ENCODE assay signal across 9 cellular contexts in genomic region chr6:37432916-37433656, GRCh38. TPM values are rescaled to one million over a fixed set of nuclear protein-coding genes. Genes with fewer than 3 reads are reported as not detected.
DNase-seq lines count a peak whose midpoint lies in the region; ATAC-seq, FAIRE-seq and TF ChIP-seq lines count a peak whose summit lies in the region.
"Had no signal": no experiment of that assay in that cellular context is flagged by ENCODE, and none has a peak within 500 bp of the region (broad histone marks: within the 10 kb centered on the region; RNA-seq: fewer than 3 reads in every experiment).

CMTR1 (plus strand) TSS chr6:37433221; CDS start chr6:37435630, 2,409 bp downstream.

- no peak for TF ChIP-seq CTCF in chondrocyte (IDR thresholded peaks at IDR 0.05)
- TF ChIP-seq CTCF in kidney (IDR thresholded peaks at IDR 0.05; ENCODE audit: borderline replicate concordance, extremely low read depth, insufficient read depth) = peak; percentile 10

- H3K36me3 ChIP-seq in kidney (ENCODE audit: control insufficient read depth in 1 of 2, insufficient read depth in 2 of 2, low read length in 2 of 2) = peaks cover 10 to 17% of the 10 kb centered on the region in 2 donors

- H3K9me3 Mint-ChIP-seq in chondrocyte (ENCODE audit: low read depth) = peaks cover 5% of the 10 kb centered on the region

- peaks cover 9 to 10% of the 10 kb centered on the region in 2 donors for H3K4me1 ChIP-seq in kidney (ENCODE audit: control insufficient read depth in 1 of 2, insufficient read depth in 1 of 2, low read depth in 1 of 2, low read length in 2 of 2)

- H3K9ac ChIP-seq in kidney (ENCODE audit: low read length in 2 of 2) = peak within 1 kb of the TSS; percentile 38 to 96

- H3K4me1 Mint-ChIP-seq in chondrocyte (ENCODE audit: low read depth) = peaks cover 25% of the 10 kb centered on the region

- H3K27me3 Mint-ChIP-seq in chondrocyte (ENCODE audit: low read depth) = peaks cover 4% of the 10 kb centered on the region

- peak within 1 kb of the TSS; percentile 84 for H3K4me3 Mint-ChIP-seq in chondrocyte (ENCODE audit: unreplicated experiment)

- peaks cover 9% of the 10 kb centered on the region for H3K36me3 Mint-ChIP-seq in chondrocyte (ENCODE audit: low read depth)

- no peaks in the 10 kb centered on the region for H3K9me3 ChIP-seq in kidney (ENCODE audit: control insufficient read depth in 1 of 2, low read length in 2 of 2)

- DNase-seq in Ammon's horn (ENCODE audit: low spot score) = peak; percentile 91
- DNase-seq in NCI-H460 (ENCODE audit: extremely low read depth, low read depth) = peak; percentile 74
- peak; percentile 94 for DNase-seq in activated CD4-positive, alpha-beta T cell treated with anti-CD3 and anti-CD28 coated beads for 24 hours (ENCODE audit: low read depth in 2 of 2)
- peak; percentile 98 for DNase-seq in chondrocyte (ENCODE audit: low spot score)
- peak; percentile 98 for DNase-seq in kidney
- peak; percentile 98 for DNase-seq in stimulated activated CD4-positive, alpha-beta T cell treated with anti-CD3 and anti-CD28 coated beads, Interleukin-15, amount 100 ng/mL, for 24 hours

- peak; percentile 91 for ATAC-seq in HG03432 (IDR thresholded peaks at IDR 0.05; ENCODE audit: unreplicated experiment)

- peak within 1 kb of the TSS; percentile 45 to 53 for H3K27ac ChIP-seq in kidney (ENCODE audit: low read depth in 2 of 2, low read length in 2 of 2)

- TF ChIP-seq POLR2A in GM19193 (IDR thresholded peaks at IDR 0.05; ENCODE audit: extremely low read depth, insufficient read depth, insufficient read length) = peak; percentile 75

- no peak for FAIRE-seq in kidney (lab: Jason Lieb, UNC)
- FAIRE-seq: islet of Langerhans had no signal

- H3K4me3 ChIP-seq in kidney (ENCODE audit: low read length in 2 of 2) = peak within 1 kb of the TSS; percentile 85 to 99

- intact Hi-C loops in kidney (cut with DNase I) = no loop called here

- H3K27ac Mint-ChIP-seq in chondrocyte (ENCODE audit: unreplicated experiment) = peak within 1 kb of the TSS; percentile 73

RNA-seq across cellular contexts. Expression of gene CMTR1, which starts in this region (rescaled TPM):
- 20.4 and 21.1 TPM in 2 replicates for total RNA-seq in NCI-H460 (2014; rRNA removed; shearing (Covaris generic))
- polyA plus RNA-seq in NCI-H460 (2014; cell fraction: nucleus; rRNA removed) = 38.1 and 60.5 TPM in 2 replicates
- total RNA-seq in chondrocyte (28.1 to 36.1 TPM (median 30.2 TPM) in 3 replicates), kidney (35.6 TPM)
- 17.3 TPM for polyA plus RNA-seq in kidney (ENCODE audit: insufficient read depth, low read depth, low replicate concordance)

Comparison
In these comparisons a context has a peak if more than half of its experiments do, and no peak if none do; other contexts are left out.
1. Peak in every context shown above with its lines: DNase-seq, ATAC-seq, H3K4me3 ChIP-seq and H3K27ac ChIP-seq.